In the genomic region with DNA sequence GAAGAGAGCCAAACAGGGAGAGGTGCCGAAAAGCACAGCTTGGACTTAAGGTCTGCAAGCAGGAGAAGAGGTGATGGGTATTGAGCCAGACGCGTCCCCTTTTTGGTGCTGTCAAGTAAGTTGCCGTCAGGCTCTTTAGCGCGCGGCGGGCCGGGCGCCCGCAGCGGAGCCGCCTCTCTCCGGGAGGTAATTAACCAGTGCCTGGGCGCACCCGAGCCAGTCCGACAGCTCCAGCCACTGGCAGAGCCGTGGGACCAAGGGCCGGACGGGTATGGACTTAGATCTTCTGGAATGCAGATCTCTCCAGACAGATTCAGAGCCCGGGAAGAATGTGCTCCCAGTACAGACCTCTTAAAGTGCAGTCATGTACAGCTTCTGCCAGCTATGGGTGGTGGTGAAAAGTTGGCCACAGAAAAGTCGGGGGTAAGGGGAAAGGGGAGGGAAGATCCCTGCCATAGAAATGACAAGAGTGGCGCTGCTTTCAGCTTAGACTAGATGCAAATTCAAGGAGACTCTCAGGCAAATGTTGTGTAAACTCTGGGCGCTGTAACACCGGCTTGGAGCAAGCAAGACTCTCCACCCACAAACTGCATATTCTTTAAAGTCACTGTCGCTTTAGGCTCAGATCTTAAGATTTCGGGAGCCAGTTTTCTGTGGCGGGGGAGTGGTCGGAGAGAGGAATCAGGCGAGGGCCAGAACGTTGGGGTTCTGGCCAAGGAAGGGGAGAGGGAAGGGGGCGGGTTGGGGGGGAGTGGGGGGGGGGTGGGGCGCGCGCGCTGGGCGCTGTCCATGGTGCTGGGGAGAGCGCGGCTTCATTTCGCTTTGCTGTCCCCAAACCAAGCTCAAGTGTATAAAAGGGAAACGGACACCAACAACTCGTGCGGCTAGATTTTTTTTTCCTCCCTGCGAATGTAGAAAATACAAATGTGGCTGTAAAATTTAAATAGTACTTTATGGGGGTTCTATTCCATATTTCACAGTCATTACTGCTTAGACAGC, we compare ENCODE assay signal across 10 cellular contexts. TPM values are rescaled to one million over a fixed set of nuclear protein-coding genes. Genes with fewer than 3 reads are reported as not detected.
A peak's percentile ranks its signal among the peaks of the same experiment; 100 is the strongest.
DNase-seq lines count a peak whose midpoint lies in the region; ATAC-seq and TF ChIP-seq lines count a peak whose summit lies in the region.
"Had no signal": no experiment of that assay in that cellular context is flagged by ENCODE, and none has a peak within 500 bp of the region (broad histone marks: within the 10 kb centered on the region; RNA-seq: fewer than 3 reads in every experiment).

No MANE protein-coding gene starts in this region.

- H4K20me1 ChIP-seq in Karpas-422 (ENCODE audit: insufficient read depth, low read depth, low read length) = no peaks in the 10 kb centered on the region

- no peak overlapping the region for H3K9ac ChIP-seq in Karpas-422 (ENCODE audit: low read length)

- DNase-seq in DMS53 treated with DMSO at 0.1 percent for 48 hours (lab: John Stamatoyannopoulos, UW; ENCODE audit: unreplicated experiment) = peak; percentile 23
- DNase-seq in Karpas-422 = no peak
- no peak for DNase-seq in chondrocyte (ENCODE audit: low spot score)
- DNase-seq in natural killer cell = no peak
- DNase-seq in SKM-1 treated with dmso at 0.1 percent for 144 hours (lab: John Stamatoyannopoulos, UW; ENCODE audit: unreplicated experiment) = no peak
- no peak for DNase-seq in activated CD4-positive, alpha-beta T cell treated with anti-CD3 and anti-CD28 coated beads for 48 hours
- no peak for DNase-seq in stimulated activated CD4-positive, alpha-beta T cell treated with anti-CD3 and anti-CD28 coated beads, Interleukin-1b, Interleukin-23, amount 100 ng/mL, for 48 hours
- no peak for DNase-seq in amniotic stem cell (lab: John Stamatoyannopoulos, UW)
- DNase-seq: effector memory CD4-positive, alpha-beta T cell had no signal

- intact Hi-C loops in natural killer cell (cut with micrococcal nuclease) = no loop called here

- no peaks in the 10 kb centered on the region for H3K9me3 ChIP-seq in Karpas-422 (ENCODE audit: low read length)
- H3K9me3 ChIP-seq: SJSA1 had no signal

- H3K36me3 Mint-ChIP-seq in chondrocyte (ENCODE audit: low read depth) (no peaks in the 10 kb centered on the region), natural killer cell (peaks cover 8% of the 10 kb centered on the region)

- H3K27me3 Mint-ChIP-seq in chondrocyte (ENCODE audit: low read depth) (peaks cover 20% of the 10 kb centered on the region), natural killer cell (ENCODE audit: low read depth in 2 of 2) (peaks cover 64 to 66% of the 10 kb centered on the region in 2 donors)

- TF ChIP-seq CTCF in chondrocyte (IDR thresholded peaks at IDR 0.05) (no peak), natural killer cell (IDR thresholded peaks at IDR 0.05) (no peak)

- H3K4me3 Mint-ChIP-seq in chondrocyte (ENCODE audit: unreplicated experiment) (peak overlapping the region; percentile 82), natural killer cell (no peak overlapping the region)

- H2AFZ ChIP-seq in Karpas-422 (ENCODE audit: low read length) = no peak overlapping the region

- peaks cover 27% of the 10 kb centered on the region for H3K4me1 Mint-ChIP-seq in chondrocyte (ENCODE audit: low read depth)
- peaks cover 10 to 21% of the 10 kb centered on the region in 2 donors for H3K4me1 Mint-ChIP-seq in natural killer cell

- H3K4me3 ChIP-seq in Karpas-422 (ENCODE audit: low read length) = no peak overlapping the region; the same call in 1 of the 2 replicates
- H3K4me3 ChIP-seq: SJSA1 had no signal

- peaks cover 5% of the 10 kb centered on the region for H3K4me1 ChIP-seq in Karpas-422 (ENCODE audit: low read length)

- H3K27ac Mint-ChIP-seq in chondrocyte (ENCODE audit: unreplicated experiment) (peak overlapping the region; percentile 69), natural killer cell (no peak overlapping the region)

- peak overlapping the region; percentile 27 for H3K4me2 ChIP-seq in Karpas-422 (ENCODE audit: low read depth, low read length, poor library complexity, severe bottlenecking)

- no peaks in the 10 kb centered on the region for H3K27me3 ChIP-seq in Karpas-422 (ENCODE audit: low read length)

- no peaks in the 10 kb centered on the region for H3K9me2 ChIP-seq in Karpas-422 (replicated peaks; ENCODE audit: insufficient read depth, low read length)

- no peaks in the 10 kb centered on the region for H3K36me3 ChIP-seq in Karpas-422 (ENCODE audit: insufficient read depth, low read length)
- H3K36me3 ChIP-seq: SJSA1 had no signal

- H3K79me2 ChIP-seq in Karpas-422 (ENCODE audit: low read length) = no peaks in the 10 kb centered on the region

- H3K27ac ChIP-seq in Karpas-422 (ENCODE audit: low read length) = no peak overlapping the region
- H3K27ac ChIP-seq: SJSA1 had no signal

- H3K9me3 Mint-ChIP-seq in chondrocyte (ENCODE audit: low read depth) (no peaks in the 10 kb centered on the region), natural killer cell (no peaks in the 10 kb centered on the region)

- ATAC-seq in natural killer cell = peak in 2 of 3 donors; percentile 60

RNA-seq across cellular contexts. Expression of a gene that starts 29.2 kb away (rescaled TPM):
- not detected in 2 replicates for total RNA-seq in Karpas-422 (2014; rRNA removed; shearing (Covaris generic); ENCODE audit: low replicate concordance)
- 28.7 to 41.9 TPM (median 30.8 TPM) in 3 replicates for total RNA-seq in chondrocyte
- not detected for total RNA-seq in natural killer cell

RNA-seq across cellular contexts. Expression of a gene that starts 31.2 kb away (rescaled TPM):
- total RNA-seq in Karpas-422 (2014; rRNA removed; shearing (Covaris generic); ENCODE audit: low replicate concordance) = 1.7 TPM in 1 of 2 replicates, not detected in the other
- total RNA-seq in chondrocyte (16.2 to 20.0 TPM (median 19.7 TPM) in 3 replicates), natural killer cell (not detected)

Comparison
In these comparisons a context has a peak if more than half of its experiments do, and no peak if none do; other contexts are left out.
1. RNA of a gene that starts 29.2 kb away (total RNA-seq): 28.7 to 41.9 TPM in chondrocyte; not detected in Karpas-422 and not detected in natural killer cell; every median in the first group is over 10 times any median in the second.